Comparison of ENCODE assay signal across 8 cellular contexts in the genomic region with DNA sequence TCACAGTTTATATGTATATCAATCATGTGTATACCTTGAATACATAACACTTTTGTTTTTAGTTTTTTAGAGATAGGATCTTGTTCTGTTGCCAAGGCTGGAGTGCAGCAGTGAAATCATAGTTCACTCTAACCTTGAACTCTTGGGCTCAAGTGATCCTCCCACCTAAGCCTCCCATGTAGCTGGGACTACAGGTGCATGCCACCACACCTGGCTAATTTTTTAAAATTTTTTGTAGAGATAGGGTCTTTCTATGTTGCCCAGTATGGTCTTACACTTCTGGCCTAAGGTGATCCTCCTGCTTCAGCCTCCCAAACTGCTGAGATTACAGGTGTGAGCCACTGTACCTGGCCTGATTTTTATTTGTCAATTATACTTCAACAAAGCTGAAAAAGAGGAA.
"Had no signal": no experiment of that assay in that cellular context is flagged by ENCODE, and none has a peak within 500 bp of the region (broad histone marks: within the 10 kb centered on the region; RNA-seq: fewer than 3 reads in every experiment).

No MANE protein-coding gene starts in this region.

- H3K4me3 ChIP-seq: GM12878 had no signal

- FAIRE-seq: G401.6, GM12878, GM12891, GM12892, GM18507, GM19239 had no signal

- ATAC-seq: GM12878 had no signal

- DNase-seq: GDM1, GF-D8 had no signal
